9 cellular contexts compared by ENCODE assay signal in the genomic region with DNA sequence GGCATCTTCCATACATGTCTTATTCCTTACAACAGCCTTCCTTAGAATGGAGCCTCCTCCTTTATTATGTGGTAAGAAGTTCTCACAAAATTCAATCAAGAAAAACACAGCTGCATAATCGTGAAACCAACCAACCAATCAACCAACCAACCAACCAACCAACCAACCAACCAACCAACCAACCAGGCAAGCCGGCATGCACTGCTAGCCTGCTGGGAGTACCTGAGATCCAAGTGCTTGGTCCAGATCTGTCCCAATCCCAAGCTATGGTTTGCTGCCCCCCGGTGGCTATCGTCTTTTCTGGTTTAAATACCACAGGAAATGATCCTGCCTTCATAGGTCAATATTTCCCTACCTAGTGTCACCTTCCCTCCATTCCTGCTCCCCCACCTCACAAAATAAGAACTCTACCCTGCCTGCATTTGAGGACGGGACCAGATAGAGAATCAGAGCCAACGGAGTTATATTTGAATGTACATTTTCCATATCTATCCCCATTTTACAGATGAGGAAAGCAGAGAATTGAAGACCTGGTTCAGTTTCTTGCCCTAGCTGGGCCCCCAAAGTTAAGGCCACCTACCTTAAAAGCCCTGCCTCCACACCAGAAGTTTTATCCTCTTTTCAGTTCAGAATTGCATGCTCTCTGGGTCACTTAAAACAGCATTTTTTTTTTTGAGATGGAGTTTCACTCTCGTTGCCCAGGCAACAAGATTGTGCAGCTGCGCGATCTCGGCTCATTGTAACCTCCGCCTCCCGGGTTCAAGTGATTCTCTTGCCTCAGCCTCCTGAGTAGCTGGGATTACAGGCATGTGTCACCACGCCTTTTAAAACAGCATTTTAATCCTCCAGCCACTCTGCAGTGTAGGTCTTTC. TPM values are rescaled to one million over a fixed set of nuclear protein-coding genes. Genes with fewer than 3 reads are reported as not detected.
DNase-seq lines count a peak whose midpoint lies in the region; ATAC-seq and TF ChIP-seq lines count a peak whose summit lies in the region.
"Had no signal": no experiment of that assay in that cellular context is flagged by ENCODE, and none has a peak within 500 bp of the region (broad histone marks: within the 10 kb centered on the region; RNA-seq: fewer than 3 reads in every experiment).

No MANE protein-coding gene starts in this region.

- no peak overlapping the region for H3K4me3 ChIP-seq in Jurkat, Clone E6-1 (ENCODE audit: low read length)
- no peak overlapping the region for H3K4me3 ChIP-seq in astrocyte of the spinal cord (ENCODE audit: low read depth, low read length)
- no peak overlapping the region for H3K4me3 ChIP-seq in iPS DF 6.9 (ENCODE audit: low read length)

- CTCF ChIA-PET in RWPE1 (lab: Yijun Ruan, JAX): interaction anchor here (0.6 to 1.8 kb wide), 10 partner anchors 21 to 110 kb away, joined by 3 to 10 read pairs (median 4); no protein-coding TSS in a partner anchor

- peak; percentile 79 for TF ChIP-seq CTCF in RWPE1 (conservative IDR thresholded peaks at IDR 0.05; ENCODE audit: low read depth)
- peak; percentile 66 for TF ChIP-seq CTCF in astrocyte of the spinal cord (IDR thresholded peaks at IDR 0.05; ENCODE audit: low read depth, low read length)

- POLR2A ChIA-PET in RWPE1 (lab: Yijun Ruan, JAX; ENCODE audit: low non-redundant PET): interaction anchor here (0.5 kb wide), 1 partner anchor 119 kb away, joined by 4 read pairs; no protein-coding TSS in a partner anchor

- ATAC-seq in GM21423 (IDR thresholded peaks at IDR 0.05; ENCODE audit: unreplicated experiment) (no peak), GM18909 (IDR thresholded peaks at IDR 0.05; ENCODE audit: poor library complexity, unreplicated experiment) (no peak)

- H3K4me1 ChIP-seq in iPS DF 6.9 (ENCODE audit: control insufficient read depth, insufficient read depth, low read length): no peaks in the 10 kb centered on the region

- no peaks in the 10 kb centered on the region for H3K27me3 ChIP-seq in iPS DF 6.9 (ENCODE audit: control insufficient read depth, insufficient read depth, low read length)

- DNase-seq in Daoy (ENCODE audit: low read depth) (peak; percentile 74), RWPE1 (ENCODE audit: low spot score) (peak; percentile 84), astrocyte of the spinal cord (ENCODE audit: low read depth, low spot score) (peak; percentile 63), iPS DF 6.9 (ENCODE audit: low read depth, low spot score) (peak; percentile 61)
- peak; percentile 18 for DNase-seq in Jurkat, Clone E6-1 (ENCODE audit: low read depth, low spot score)
- DNase-seq in stimulated activated CD4-positive, alpha-beta T cell treated with anti-CD3 and anti-CD28 coated beads, Interleukin-2, amount 100 ng/mL, for 48 hours: peak; percentile 49 to 63

- H3K36me3 ChIP-seq in iPS DF 6.9 (ENCODE audit: control insufficient read depth, insufficient read depth, low read length): no peaks in the 10 kb centered on the region

- H3K9me3 ChIP-seq in iPS DF 6.9 (ENCODE audit: control insufficient read depth, insufficient read depth, low read length): no peaks in the 10 kb centered on the region

- in situ Hi-C loops in astrocyte of the spinal cord (cut with HindIII; ENCODE audit: low sequenced_read_pairs): no loop called here

- 0 out of 2 replicates have a peak overlapping the region, but pooled peaks have one; percentile 2 for H3K27ac ChIP-seq in RWPE1
- no peak overlapping the region for H3K27ac ChIP-seq in iPS DF 6.9 (ENCODE audit: low read length)

- WGBS in iPS DF 6.9 (ENCODE audit: insufficient coverage, insufficient read length): no CpG with 5 or more reads among the region's 13 CpGs

RNA-seq across cellular contexts. Expression of a gene that starts 27.1 kb away (rescaled TPM):
- under 0.01 and 0.65 TPM in 2 replicates for total RNA-seq in Daoy (2014; rRNA removed; shearing (Covaris generic))
- 1.2 TPM for polyA plus RNA-seq in Jurkat, Clone E6-1 (2012; ENCODE audit: insufficient read depth, insufficient read length)
- total RNA-seq: activated CD8-positive, alpha-beta memory T cell treated with anti-CD3 and anti-CD28 coated beads for 36 hours had no signal

RNA-seq across cellular contexts. Expression of a gene that starts 46.2 kb away (rescaled TPM):
- total RNA-seq in Daoy (2014; rRNA removed; shearing (Covaris generic)): 38.4 and 48.8 TPM in 2 replicates
- 2.5 TPM for polyA plus RNA-seq in Jurkat, Clone E6-1 (2012; ENCODE audit: insufficient read depth, insufficient read length)

Comparison
In these comparisons a context has a peak if more than half of its experiments do, and no peak if none do; other contexts are left out.
1. DNase-seq: peak in every context shown above with its lines; median percentile 84 in RWPE1; 74 in Daoy; 63 in astrocyte of the spinal cord; 61 in iPS DF 6.9; 56 in stimulated activated CD4-positive, alpha-beta T cell treated with anti-CD3 and anti-CD28 coated beads, Interleukin-2, amount 100 ng/mL, for 48 hours; 18 in Jurkat, Clone E6-1.